ENCODE assay signal across 17 cellular contexts in the genomic region with DNA sequence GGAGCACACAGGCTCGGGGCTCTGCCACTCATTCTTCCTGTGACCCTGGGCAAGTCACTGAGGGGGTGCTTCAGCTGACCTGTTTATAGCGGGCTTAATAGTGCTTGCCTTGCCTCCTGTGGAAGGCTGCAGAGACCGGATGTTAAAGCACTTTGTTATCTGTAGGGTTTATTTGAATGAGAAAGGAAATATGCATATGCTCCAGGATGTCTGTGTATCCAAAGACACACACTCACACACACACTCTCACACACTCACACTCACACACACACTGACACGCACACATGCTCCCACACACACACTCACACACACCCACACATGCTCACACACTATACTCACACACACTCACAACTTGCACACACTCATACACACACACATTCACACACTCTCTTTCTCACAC. TPM values are rescaled to one million over a fixed set of nuclear protein-coding genes. Genes with fewer than 3 reads are reported as not detected.
A peak's percentile ranks its signal among the peaks of the same experiment; 100 is the strongest.
DNase-seq lines count a peak whose midpoint lies in the region; ATAC-seq and TF ChIP-seq lines count a peak whose summit lies in the region.
"Had no signal": no experiment of that assay in that cellular context is flagged by ENCODE, and none has a peak within 500 bp of the region (broad histone marks: within the 10 kb centered on the region; RNA-seq: fewer than 3 reads in every experiment).

No MANE protein-coding gene starts in this region.

- peak overlapping the region; percentile 19; the same call in 1 of the 2 replicates for H3K27ac Mint-ChIP-seq in WTC11
- no peak overlapping the region for H3K27ac Mint-ChIP-seq in type B pancreatic cell
- H3K27ac Mint-ChIP-seq: CD4-positive, alpha-beta T cell had no signal

- TF ChIP-seq CTCF in WTC11 (IDR thresholded peaks at IDR 0.05) (no peak), type B pancreatic cell (conservative IDR thresholded peaks at IDR 0.05) (no peak)

- H3K27me3 ChIP-seq in SJCRH30: no peaks in the 10 kb centered on the region

- POLR2A ChIA-PET in WTC11 (lab: Charles Lee): no interaction called here

- ATAC-seq in WTC11: no peak; the same call in 1 of the 2 replicates

- H3K9me3 ChIP-seq in SJCRH30 (replicated peaks): no peaks in the 10 kb centered on the region; the same call in 1 of the 2 replicates
- H3K9me3 ChIP-seq: Caco-2 had no signal

- H3K4me1 ChIP-seq in SJCRH30: peaks cover 28% of the 10 kb centered on the region

- no peaks in the 10 kb centered on the region for H3K36me3 ChIP-seq in SJCRH30

- H3K4me3 Mint-ChIP-seq in WTC11: no peak overlapping the region
- no peak overlapping the region for H3K4me3 Mint-ChIP-seq in type B pancreatic cell
- H3K4me3 Mint-ChIP-seq: CD4-positive, alpha-beta T cell had no signal

- H3K9me3 Mint-ChIP-seq in WTC11: peaks cover 27% of the 10 kb centered on the region
- H3K9me3 Mint-ChIP-seq in type B pancreatic cell: no peaks in the 10 kb centered on the region
- H3K9me3 Mint-ChIP-seq: CD4-positive, alpha-beta T cell had no signal

- DNase-seq in activated effector memory CD4-positive, alpha-beta T cell treated with anti-CD3 and anti-CD28 coated beads, Interleukin-2, amount 50 U/mL, for 16 hours: peak; percentile 34
- DNase-seq in activated effector memory CD4-positive, alpha-beta T cell treated with Interleukin-2 at 50 U/mL for 16 hours: no peak
- DNase-seq in WTC11 (ENCODE audit: low spot score) (no peak), islet precursor cell (peak; percentile 47), type B pancreatic cell (ENCODE audit: extremely low spot score, unreplicated experiment) (peak; percentile 32), T-helper 9 cell (no peak), hippocampal formation (lab: John Stamatoyannopoulos, UW) (no peak), SJCRH30 (no peak)
- DNase-seq: CD4-positive, alpha-beta T cell; GM23248; MV-4-11; NCI-H1694 treated with DMSO at 0.1 percent for 48 hours; NCI-H748 treated with DMSO at 0.1 percent for 48 hours; RPMI8226; SHP77 treated with DMSO at 0.1 percent for 48 hours had no signal

- H3K27ac ChIP-seq in SJCRH30: no peak overlapping the region
- H3K27ac ChIP-seq: GM23248, KMS-11 had no signal

- CTCF ChIA-PET in WTC11 (lab: Charles Lee): no interaction called here

- peaks cover 30% of the 10 kb centered on the region for H3K4me1 Mint-ChIP-seq in WTC11
- H3K4me1 Mint-ChIP-seq in type B pancreatic cell (ENCODE audit: unreplicated experiment): peaks cover 3% of the 10 kb centered on the region

- H3K27me3 Mint-ChIP-seq in WTC11 (ENCODE audit: low read depth): no peaks in the 10 kb centered on the region; the same call in 1 of the 2 replicates
- peaks cover 13% of the 10 kb centered on the region for H3K27me3 Mint-ChIP-seq in type B pancreatic cell
- H3K27me3 Mint-ChIP-seq: CD4-positive, alpha-beta T cell had no signal

- no peak overlapping the region for H3K4me3 ChIP-seq in SJCRH30
- H3K4me3 ChIP-seq: GM23248 had no signal

- H3K36me3 Mint-ChIP-seq in WTC11 (peaks cover 14% of the 10 kb centered on the region), type B pancreatic cell (peaks cover 4% of the 10 kb centered on the region)

TF ChIP-seq in WTC11, 78 proteins besides CTCF, POLR2A, EP300 and RAD21:
- TF ChIP-seq, protein P1, sequence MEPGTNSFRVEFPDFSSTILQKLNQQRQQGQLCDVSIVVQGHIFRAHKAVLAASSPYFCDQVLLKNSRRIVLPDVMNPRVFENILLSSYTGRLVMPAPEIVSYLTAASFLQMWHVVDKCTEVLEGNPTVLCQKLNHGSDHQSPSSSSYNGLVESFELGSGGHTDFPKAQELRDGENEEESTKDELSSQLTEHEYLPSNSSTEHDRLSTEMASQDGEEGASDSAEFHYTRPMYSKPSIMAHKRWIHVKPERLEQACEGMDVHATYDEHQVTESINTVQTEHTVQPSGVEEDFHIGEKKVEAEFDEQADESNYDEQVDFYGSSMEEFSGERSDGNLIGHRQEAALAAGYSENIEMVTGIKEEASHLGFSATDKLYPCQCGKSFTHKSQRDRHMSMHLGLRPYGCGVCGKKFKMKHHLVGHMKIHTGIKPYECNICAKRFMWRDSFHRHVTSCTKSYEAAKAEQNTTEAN (CRISPR knock-in tag; IDR thresholded peaks at IDR 0.05): peak; percentile 77; the same call in 1 of the 2 replicates
- TF ChIP-seq SP1 (CRISPR knock-in tag; conservative IDR thresholded peaks at IDR 0.05): no peak

RNA-seq across cellular contexts. Expression of gene DDX11, which starts 56.1 kb away (rescaled TPM):
- total RNA-seq in WTC11 (2021) (179 to 219 TPM (median 186 TPM) in 3 replicates), type B pancreatic cell (ENCODE audit: low replicate concordance) (125 and 144 TPM in 2 replicates)
- total RNA-seq in SJCRH30 (2014; rRNA removed; shearing (Covaris generic)): 42.4 and 58.7 TPM in 2 replicates

Comparison
In these comparisons a context has a peak if more than half of its experiments do, and no peak if none do; other contexts are left out.
1. DNase-seq: peak in activated effector memory CD4-positive, alpha-beta T cell treated with anti-CD3 and anti-CD28 coated beads, Interleukin-2, amount 50 U/mL, for 16 hours (single experiment), islet precursor cell (single experiment) and type B pancreatic cell (single experiment); none in activated effector memory CD4-positive, alpha-beta T cell treated with Interleukin-2 at 50 U/mL for 16 hours (single experiment), WTC11 (single experiment), T-helper 9 cell (single experiment), hippocampal formation (0 of 2) and SJCRH30 (0 of 2).